Comparison of ENCODE assay signal across 12 cellular contexts in genomic region chr18:35525795-35526475, GRCh38. TPM values are rescaled to one million over a fixed set of nuclear protein-coding genes. Genes with fewer than 3 reads are reported as not detected.
DNase-seq lines count a peak whose midpoint lies in the region; ATAC-seq, FAIRE-seq and TF ChIP-seq lines count a peak whose summit lies in the region.
"Had no signal": no experiment of that assay in that cellular context is flagged by ENCODE, and none has a peak within 500 bp of the region (broad histone marks: within the 10 kb centered on the region; RNA-seq: fewer than 3 reads in every experiment).

No MANE protein-coding gene starts in this region.

- peaks cover 18% of the 10 kb centered on the region for H3K4me1 Mint-ChIP-seq in mesothelial cell of epicardium

- no peaks in the 10 kb centered on the region for H3K27me3 Mint-ChIP-seq in mesothelial cell of epicardium (ENCODE audit: low read depth)

- DNase-seq in Right ventricle myocardium inferior (ENCODE audit: missing footprints) (no peak), cardiac septum (ENCODE audit: low spot score) (no peak), dermis blood vessel endothelial cell (peak; percentile 38), mesothelial cell of epicardium (ENCODE audit: low spot score in 2 of 2, unreplicated experiment in 2 of 2) (no peak), putamen (ENCODE audit: low spot score) (no peak), HTR-8/SVneo (ENCODE audit: insufficient read length, low spot score) (no peak), RPMI8226 (no peak)
- no peak for DNase-seq in effector CD8-positive, alpha-beta T cell (lab: John Stamatoyannopoulos, UW)
- DNase-seq: NCI-H2107, sigmoid colon had no signal

- peaks cover 3% of the 10 kb centered on the region for H3K36me3 Mint-ChIP-seq in mesothelial cell of epicardium

- TF ChIP-seq CTCF in mesothelial cell of epicardium (IDR thresholded peaks at IDR 0.05; ENCODE audit: unreplicated experiment), result no peak

- peaks cover 23% of the 10 kb centered on the region for H3K9me3 Mint-ChIP-seq in mesothelial cell of epicardium

- peak overlapping the region; percentile 45 for H3K4me3 Mint-ChIP-seq in mesothelial cell of epicardium
- H3K4me3 Mint-ChIP-seq: B cell had no signal

- ATAC-seq in Right ventricle myocardium inferior, result peak; percentile 40
- ATAC-seq: SK-N-SH treated with all-trans-retinoic acid at 6 μM for 48 hours had no signal

- no peak for FAIRE-seq in HTR-8/SVneo (lab: Jason Lieb, UNC)

- peak overlapping the region; percentile 74 for H3K27ac Mint-ChIP-seq in mesothelial cell of epicardium
- H3K27ac Mint-ChIP-seq: B cell had no signal

- intact Hi-C loops in Right ventricle myocardium inferior (cut with DNase I) (no loop called here), cardiac septum (cut with DNase I) (no loop called here)

RNA-seq across cellular contexts. Expression of gene INO80C, which starts 28.2 kb away (rescaled TPM):
- total RNA-seq in Right ventricle myocardium inferior (21.3 TPM), cardiac septum (21.8 TPM), dermis blood vessel endothelial cell (8.7 and 9.3 TPM in 2 replicates), mesothelial cell of epicardium (29.2 to 33.2 TPM (median 30.0 TPM) in 3 replicates)

RNA-seq across cellular contexts. Expression of gene GALNT1, which starts 55.6 kb away (rescaled TPM):
- total RNA-seq in Right ventricle myocardium inferior, result 53.2 TPM
- 46.6 TPM for total RNA-seq in cardiac septum
- total RNA-seq in dermis blood vessel endothelial cell, result 317 and 436 TPM in 2 replicates
- 80.7 to 95.5 TPM (median 85.0 TPM) in 3 replicates for total RNA-seq in mesothelial cell of epicardium
